Comparison of ENCODE assay signal across 16 cellular contexts in the genomic region with DNA sequence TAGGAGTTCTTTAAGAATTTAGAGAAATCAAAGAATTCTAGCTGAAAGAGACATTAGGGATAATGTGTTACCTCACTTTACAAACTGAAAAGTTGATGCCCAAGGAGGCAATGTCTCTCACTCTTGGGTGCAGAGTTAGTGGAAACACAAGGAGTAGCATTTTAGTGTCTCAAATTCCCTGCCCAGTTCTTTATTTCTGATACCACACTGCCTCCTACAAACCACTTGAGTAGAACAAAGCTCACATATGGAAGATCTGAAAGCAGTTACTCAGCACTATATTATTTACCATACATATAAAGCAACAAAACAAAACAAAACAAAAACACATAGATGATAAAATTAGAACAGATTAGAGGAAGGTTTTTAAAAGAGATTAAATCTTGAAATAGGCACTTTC.
DNase-seq lines count a peak whose midpoint lies in the region; ATAC-seq, FAIRE-seq and TF ChIP-seq lines count a peak whose summit lies in the region.
"Had no signal": no experiment of that assay in that cellular context is flagged by ENCODE, and none has a peak within 500 bp of the region (broad histone marks: within the 10 kb centered on the region; RNA-seq: fewer than 3 reads in every experiment).

No MANE protein-coding gene starts in this region.

- no peak overlapping the region for H3K9ac ChIP-seq in MM.1S (ENCODE audit: low read length)
- H3K9ac ChIP-seq: KMS-11 had no signal

- no peaks in the 10 kb centered on the region for H3K36me3 Mint-ChIP-seq in activated CD4-positive, alpha-beta memory T cell treated with anti-CD3 and anti-CD28 coated beads, Interleukin-2, amount 10 ng/mL, durations not matched to agents 7 days and 5 days (ENCODE audit: low read depth)

- DNase-seq in A549 (ENCODE audit: low read depth in 1 of 2, low spot score in 1 of 2) (peak in 1 of 2 experiments; percentile 8), MM.1S (peak; percentile 33), dermis blood vessel endothelial cell (peak; percentile 29), DMS79 (lab: John Stamatoyannopoulos, UW) (no peak), NCI-H1105 treated with DMSO at 0.1 percent for 48 hours (lab: John Stamatoyannopoulos, UW) (no peak)
- no peak for DNase-seq in activated CD4-positive, alpha-beta memory T cell treated with anti-CD3 and anti-CD28 coated beads, Interleukin-2, amount 10 ng/mL, durations not matched to agents 7 days and 5 days
- DNase-seq: activated CD4-positive, alpha-beta T cell treated with anti-CD3 and anti-CD28 coated beads, Interleukin-2, amount 50 U/mL, for 48 hours; caudate nucleus; effector CD8-positive, alpha-beta T cell; foreskin fibroblast; NCI-H1417 treated with DMSO at 0.1 percent for 48 hours; sigmoid colon; stimulated activated CD4-positive, alpha-beta T cell treated with anti-CD3 and anti-CD28 coated beads, Interleukin-2, amount 100 ng/mL, for 24 hours had no signal

- H3K27ac ChIP-seq in A549 (no peak overlapping the region), MM.1S (ENCODE audit: low read length) (no peak overlapping the region)
- H3K27ac ChIP-seq: KMS-11, sigmoid colon had no signal

- H3F3A ChIP-seq in MM.1S (ENCODE audit: insufficient read depth, low read length), result peaks cover 10% of the 10 kb centered on the region

- no peaks in the 10 kb centered on the region for H3K4me1 Mint-ChIP-seq in activated CD4-positive, alpha-beta memory T cell treated with anti-CD3 and anti-CD28 coated beads, Interleukin-2, amount 10 ng/mL, durations not matched to agents 7 days and 5 days

- H3K27me3 ChIP-seq in MM.1S (replicated peaks; ENCODE audit: insufficient read depth, low read length), result no peaks in the 10 kb centered on the region
- H3K27me3 ChIP-seq: sigmoid colon had no signal

- POLR2A ChIA-PET in A549 (lab: Yijun Ruan, JAX), result no interaction called here
- POLR2A ChIA-PET in activated CD4-positive, alpha-beta memory T cell treated with anti-CD3 and anti-CD28 coated beads, Interleukin-2, amount 10 ng/mL, durations not matched to agents 7 days and 5 days (lab: Charles Lee), result no interaction called here

- no peaks in the 10 kb centered on the region for H3K9me3 Mint-ChIP-seq in activated CD4-positive, alpha-beta memory T cell treated with anti-CD3 and anti-CD28 coated beads, Interleukin-2, amount 10 ng/mL, durations not matched to agents 7 days and 5 days

- no peaks in the 10 kb centered on the region for H3K27me3 Mint-ChIP-seq in activated CD4-positive, alpha-beta memory T cell treated with anti-CD3 and anti-CD28 coated beads, Interleukin-2, amount 10 ng/mL, durations not matched to agents 7 days and 5 days

- no peak overlapping the region for H3K4me3 Mint-ChIP-seq in activated CD4-positive, alpha-beta memory T cell treated with anti-CD3 and anti-CD28 coated beads, Interleukin-2, amount 10 ng/mL, durations not matched to agents 7 days and 5 days

- H3K9me3 ChIP-seq in A549, result no peaks in the 10 kb centered on the region
- H3K9me3 ChIP-seq in MM.1S (replicated peaks; ENCODE audit: insufficient read depth, low read length), result no peaks in the 10 kb centered on the region
- H3K9me3 ChIP-seq: sigmoid colon had no signal

- H3K9me2 ChIP-seq in MM.1S (replicated peaks; ENCODE audit: insufficient read depth, low read length), result no peaks in the 10 kb centered on the region

- H3K4me1 ChIP-seq in A549, result peaks cover 37% of the 10 kb centered on the region
- peaks cover 38% of the 10 kb centered on the region for H3K4me1 ChIP-seq in MM.1S (ENCODE audit: low read length)
- H3K4me1 ChIP-seq: sigmoid colon had no signal

- TF ChIP-seq CTCF in A549 (IDR thresholded peaks at IDR 0.05), result no peak
- peak; percentile 15 for TF ChIP-seq CTCF in GM12873 (IDR thresholded peaks at IDR 0.05; ENCODE audit: insufficient read depth, low read depth, low read length, missing control alignments)
- TF ChIP-seq CTCF in MM.1S (IDR thresholded peaks at IDR 0.05; ENCODE audit: low read length), result peak; percentile 31

- H3K36me3 ChIP-seq in MM.1S (replicated peaks; ENCODE audit: insufficient read depth, low read length), result no peaks in the 10 kb centered on the region
- H3K36me3 ChIP-seq: sigmoid colon had no signal

- no peak overlapping the region for H3K4me2 ChIP-seq in A549
- H3K4me2 ChIP-seq in MM.1S (ENCODE audit: low read depth, low read length), result no peak overlapping the region
- H3K4me2 ChIP-seq: KMS-11 had no signal

- H4K20me1 ChIP-seq in MM.1S (ENCODE audit: insufficient read depth, low read length), result no peaks in the 10 kb centered on the region

- FAIRE-seq in A549 (lab: Jason Lieb, UNC), result no peak

- TF ChIP-seq EP300 in A549 (IDR thresholded peaks at IDR 0.05), result no peak

- H3K27ac Mint-ChIP-seq in activated CD4-positive, alpha-beta memory T cell treated with anti-CD3 and anti-CD28 coated beads, Interleukin-2, amount 10 ng/mL, durations not matched to agents 7 days and 5 days, result no peak overlapping the region

- CTCF ChIA-PET in A549 (lab: Yijun Ruan, JAX), result interaction anchor here (0.6 to 1.2 kb wide), 3 partner anchors 99 to 441 kb away, joined by 3 to 4 read pairs (median 3); no protein-coding TSS in a partner anchor
- CTCF ChIA-PET in activated CD4-positive, alpha-beta memory T cell treated with anti-CD3 and anti-CD28 coated beads, Interleukin-2, amount 10 ng/mL, durations not matched to agents 7 days and 5 days (lab: Charles Lee), result interaction anchor here (0.6 kb wide), 1 partner anchor 109 kb away, joined by 3 read pairs; no protein-coding TSS in a partner anchor

- no peaks in the 10 kb centered on the region for H3K79me2 ChIP-seq in MM.1S (ENCODE audit: low read length)

- peak; percentile 29 to 39; a peak in 2 of 5 replicates for TF ChIP-seq RAD21 in A549 (conservative IDR thresholded peaks at IDR 0.05 in 1 of 2, IDR thresholded peaks at IDR 0.05 in 1 of 2)

- no peak overlapping the region for H3K4me3 ChIP-seq in A549
- no peak overlapping the region for H3K4me3 ChIP-seq in MM.1S (ENCODE audit: low read length)
- H3K4me3 ChIP-seq: sigmoid colon had no signal

- no peak for TF ChIP-seq POLR2A in A549 (IDR thresholded peaks at IDR 0.05; ENCODE audit: low read length)

- H2AFZ ChIP-seq in MM.1S (ENCODE audit: low read length), result no peak overlapping the region

- peak in 1 of 2 experiments; percentile 44; a peak in 1 of 6 replicates for ATAC-seq in A549
- no peak for ATAC-seq in GM18498 (IDR thresholded peaks at IDR 0.05; ENCODE audit: unreplicated experiment)

TF ChIP-seq in A549, 52 proteins besides CTCF, POLR2A, EP300 and RAD21:
- TF ChIP-seq, protein P1, sequence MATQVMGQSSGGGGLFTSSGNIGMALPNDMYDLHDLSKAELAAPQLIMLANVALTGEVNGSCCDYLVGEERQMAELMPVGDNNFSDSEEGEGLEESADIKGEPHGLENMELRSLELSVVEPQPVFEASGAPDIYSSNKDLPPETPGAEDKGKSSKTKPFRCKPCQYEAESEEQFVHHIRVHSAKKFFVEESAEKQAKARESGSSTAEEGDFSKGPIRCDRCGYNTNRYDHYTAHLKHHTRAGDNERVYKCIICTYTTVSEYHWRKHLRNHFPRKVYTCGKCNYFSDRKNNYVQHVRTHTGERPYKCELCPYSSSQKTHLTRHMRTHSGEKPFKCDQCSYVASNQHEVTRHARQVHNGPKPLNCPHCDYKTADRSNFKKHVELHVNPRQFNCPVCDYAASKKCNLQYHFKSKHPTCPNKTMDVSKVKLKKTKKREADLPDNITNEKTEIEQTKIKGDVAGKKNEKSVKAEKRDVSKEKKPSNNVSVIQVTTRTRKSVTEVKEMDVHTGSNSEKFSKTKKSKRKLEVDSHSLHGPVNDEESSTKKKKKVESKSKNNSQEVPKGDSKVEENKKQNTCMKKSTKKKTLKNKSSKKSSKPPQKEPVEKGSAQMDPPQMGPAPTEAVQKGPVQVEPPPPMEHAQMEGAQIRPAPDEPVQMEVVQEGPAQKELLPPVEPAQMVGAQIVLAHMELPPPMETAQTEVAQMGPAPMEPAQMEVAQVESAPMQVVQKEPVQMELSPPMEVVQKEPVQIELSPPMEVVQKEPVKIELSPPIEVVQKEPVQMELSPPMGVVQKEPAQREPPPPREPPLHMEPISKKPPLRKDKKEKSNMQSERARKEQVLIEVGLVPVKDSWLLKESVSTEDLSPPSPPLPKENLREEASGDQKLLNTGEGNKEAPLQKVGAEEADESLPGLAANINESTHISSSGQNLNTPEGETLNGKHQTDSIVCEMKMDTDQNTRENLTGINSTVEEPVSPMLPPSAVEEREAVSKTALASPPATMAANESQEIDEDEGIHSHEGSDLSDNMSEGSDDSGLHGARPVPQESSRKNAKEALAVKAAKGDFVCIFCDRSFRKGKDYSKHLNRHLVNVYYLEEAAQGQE (IDR thresholded peaks at IDR 0.05), result no peak
- TF ChIP-seq CHD2 (IDR thresholded peaks at IDR 0.05; ENCODE audit: low read length, partially characterized antibody) (no peak), CBX8 (IDR thresholded peaks at IDR 0.05) (no peak), CBX2 (IDR thresholded peaks at IDR 0.05; ENCODE audit: borderline replicate concordance, low read depth) (no peak), ZFP36 (IDR thresholded peaks at IDR 0.05; ENCODE audit: borderline replicate concordance, partially characterized antibody) (no peak), CEBPB (IDR thresholded peaks at IDR 0.05) (no peak), KDM5A (IDR thresholded peaks at IDR 0.05) (no peak), SMC3 (IDR thresholded peaks at IDR 0.05) (no peak), FOSB (CRISPR knock-in tag; IDR thresholded peaks at IDR 0.05) (no peak), KDM1A (IDR thresholded peaks at IDR 0.05; ENCODE audit: low read depth) (no peak), PHF8 (IDR thresholded peaks at IDR 0.05; ENCODE audit: borderline replicate concordance, low read depth) (no peak), EHF (CRISPR knock-in tag; IDR thresholded peaks at IDR 0.05) (no peak), HOXA7 (CRISPR knock-in tag; IDR thresholded peaks at IDR 0.05) (no peak), JUNB (IDR thresholded peaks at IDR 0.05) (no peak), MAZ (IDR thresholded peaks at IDR 0.05; ENCODE audit: borderline replicate concordance, low read depth, low read length) (no peak)
- TF ChIP-seq, protein P2, sequence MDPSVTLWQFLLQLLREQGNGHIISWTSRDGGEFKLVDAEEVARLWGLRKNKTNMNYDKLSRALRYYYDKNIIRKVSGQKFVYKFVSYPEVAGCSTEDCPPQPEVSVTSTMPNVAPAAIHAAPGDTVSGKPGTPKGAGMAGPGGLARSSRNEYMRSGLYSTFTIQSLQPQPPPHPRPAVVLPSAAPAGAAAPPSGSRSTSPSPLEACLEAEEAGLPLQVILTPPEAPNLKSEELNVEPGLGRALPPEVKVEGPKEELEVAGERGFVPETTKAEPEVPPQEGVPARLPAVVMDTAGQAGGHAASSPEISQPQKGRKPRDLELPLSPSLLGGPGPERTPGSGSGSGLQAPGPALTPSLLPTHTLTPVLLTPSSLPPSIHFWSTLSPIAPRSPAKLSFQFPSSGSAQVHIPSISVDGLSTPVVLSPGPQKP (IDR thresholded peaks at IDR 0.05; ENCODE audit: low read depth, low read length), result no peak

Comparison
In these comparisons a context has a peak if more than half of its experiments do, and no peak if none do; other contexts are left out.
1. DNase-seq: peak in MM.1S (single experiment) and dermis blood vessel endothelial cell (single experiment); none in DMS79 (single experiment), activated CD4-positive, alpha-beta memory T cell treated with anti-CD3 and anti-CD28 coated beads, Interleukin-2, amount 10 ng/mL, durations not matched to agents 7 days and 5 days (single experiment) and NCI-H1105 treated with DMSO at 0.1 percent for 48 hours (single experiment).